ENCODE assay signal across 1 cellular context in the genomic region with DNA sequence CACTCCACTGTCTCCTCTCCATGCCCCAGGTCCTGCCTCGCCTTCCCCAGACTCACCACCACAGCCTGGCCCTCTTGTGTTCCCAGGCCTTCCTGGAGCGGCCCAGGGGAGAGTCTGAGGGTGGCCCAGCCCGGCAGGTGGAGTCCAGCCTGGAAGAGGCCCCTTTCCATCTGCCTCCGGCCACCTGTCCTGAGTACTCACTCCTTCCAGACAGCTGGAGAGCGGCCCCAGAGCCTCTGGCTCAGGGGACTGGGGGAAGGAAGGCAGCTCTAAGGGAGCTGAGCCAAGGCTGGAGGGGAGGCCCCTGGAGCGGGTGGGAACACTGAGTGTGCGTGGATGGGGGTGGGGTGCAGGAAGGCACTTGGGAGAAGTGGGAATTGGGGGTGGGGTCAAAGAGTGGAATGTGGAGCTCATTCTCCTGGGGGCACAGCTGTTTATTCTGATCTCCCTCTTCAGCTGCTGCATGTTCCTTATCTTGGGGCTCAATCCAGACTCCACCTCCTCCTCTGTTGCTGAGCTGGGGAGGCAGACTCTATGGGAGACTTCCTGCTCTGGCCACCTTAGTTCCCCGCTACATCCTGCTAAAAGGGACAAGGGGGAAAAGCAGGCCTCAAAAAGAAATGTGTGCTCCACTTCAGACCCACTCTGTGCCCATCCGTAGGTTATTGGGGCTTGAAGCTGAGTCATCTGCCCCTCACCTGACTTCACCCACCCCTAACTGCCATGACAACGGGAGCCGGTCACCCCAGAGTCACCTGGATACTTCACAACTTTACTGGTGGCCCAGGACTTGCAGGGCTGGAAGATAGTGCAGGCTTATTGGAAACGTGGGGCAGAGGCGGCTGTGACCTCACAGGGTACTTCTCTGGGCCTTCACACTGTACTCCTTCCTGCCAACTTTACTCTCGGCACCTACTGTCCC.
TF ChIP-seq lines count a peak whose summit lies in the region.

No MANE protein-coding gene starts in this region.

TF ChIP-seq in HCT116, 20 proteins besides CTCF, POLR2A, EP300 and RAD21 (continued from another document):
- TF ChIP-seq, protein P1, sequence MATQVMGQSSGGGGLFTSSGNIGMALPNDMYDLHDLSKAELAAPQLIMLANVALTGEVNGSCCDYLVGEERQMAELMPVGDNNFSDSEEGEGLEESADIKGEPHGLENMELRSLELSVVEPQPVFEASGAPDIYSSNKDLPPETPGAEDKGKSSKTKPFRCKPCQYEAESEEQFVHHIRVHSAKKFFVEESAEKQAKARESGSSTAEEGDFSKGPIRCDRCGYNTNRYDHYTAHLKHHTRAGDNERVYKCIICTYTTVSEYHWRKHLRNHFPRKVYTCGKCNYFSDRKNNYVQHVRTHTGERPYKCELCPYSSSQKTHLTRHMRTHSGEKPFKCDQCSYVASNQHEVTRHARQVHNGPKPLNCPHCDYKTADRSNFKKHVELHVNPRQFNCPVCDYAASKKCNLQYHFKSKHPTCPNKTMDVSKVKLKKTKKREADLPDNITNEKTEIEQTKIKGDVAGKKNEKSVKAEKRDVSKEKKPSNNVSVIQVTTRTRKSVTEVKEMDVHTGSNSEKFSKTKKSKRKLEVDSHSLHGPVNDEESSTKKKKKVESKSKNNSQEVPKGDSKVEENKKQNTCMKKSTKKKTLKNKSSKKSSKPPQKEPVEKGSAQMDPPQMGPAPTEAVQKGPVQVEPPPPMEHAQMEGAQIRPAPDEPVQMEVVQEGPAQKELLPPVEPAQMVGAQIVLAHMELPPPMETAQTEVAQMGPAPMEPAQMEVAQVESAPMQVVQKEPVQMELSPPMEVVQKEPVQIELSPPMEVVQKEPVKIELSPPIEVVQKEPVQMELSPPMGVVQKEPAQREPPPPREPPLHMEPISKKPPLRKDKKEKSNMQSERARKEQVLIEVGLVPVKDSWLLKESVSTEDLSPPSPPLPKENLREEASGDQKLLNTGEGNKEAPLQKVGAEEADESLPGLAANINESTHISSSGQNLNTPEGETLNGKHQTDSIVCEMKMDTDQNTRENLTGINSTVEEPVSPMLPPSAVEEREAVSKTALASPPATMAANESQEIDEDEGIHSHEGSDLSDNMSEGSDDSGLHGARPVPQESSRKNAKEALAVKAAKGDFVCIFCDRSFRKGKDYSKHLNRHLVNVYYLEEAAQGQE (IDR thresholded peaks at IDR 0.05; ENCODE audit: low read depth), result no peak
- no peak for TF ChIP-seq EGR1 (IDR thresholded peaks at IDR 0.05; ENCODE audit: low read depth)
- no peak for TF ChIP-seq EZH2phosphoT487 (IDR thresholded peaks at IDR 0.05; ENCODE audit: borderline replicate concordance)
TF ChIP-seq in HCT116: peak in this region for 0.
